Comparison of ENCODE assay signal across 15 cellular contexts in the genomic region with DNA sequence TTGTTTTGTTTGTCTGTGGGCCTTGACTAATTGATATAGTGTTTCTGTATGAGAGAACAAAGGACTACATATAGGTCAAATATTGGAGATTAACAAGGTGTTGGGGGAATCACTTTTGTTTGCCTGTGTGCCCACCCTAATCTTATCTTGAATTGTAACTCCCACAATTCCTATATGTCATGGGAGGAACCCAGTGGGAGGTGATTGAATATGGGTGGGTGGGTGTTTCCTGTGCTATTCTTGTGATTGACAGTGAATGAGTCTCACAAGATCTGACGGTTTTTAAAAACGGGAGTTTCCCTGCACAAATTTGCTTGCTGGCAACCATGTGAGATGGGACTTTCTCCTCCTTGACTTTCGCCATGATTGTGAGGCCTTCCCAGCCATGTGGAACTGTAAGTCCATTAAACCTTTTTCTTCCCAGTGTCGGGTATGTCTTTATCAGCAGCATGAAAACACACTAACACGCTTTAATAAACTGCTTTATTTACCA.
A peak's percentile ranks its signal among the peaks of the same experiment; 100 is the strongest.
DNase-seq lines count a peak whose midpoint lies in the region; ATAC-seq, FAIRE-seq and TF ChIP-seq lines count a peak whose summit lies in the region.
"Had no signal": no experiment of that assay in that cellular context is flagged by ENCODE, and none has a peak within 500 bp of the region (broad histone marks: within the 10 kb centered on the region; RNA-seq: fewer than 3 reads in every experiment).

No MANE protein-coding gene starts in this region.

- no peak for FAIRE-seq in H1 (lab: Jason Lieb, UNC)
- no peak for FAIRE-seq in H54 (lab: Jason Lieb, UNC)
- FAIRE-seq: HepG2 had no signal

- H2BK12ac ChIP-seq in H1 (ENCODE audit: low read depth, low read length): no peak overlapping the region
- no peak overlapping the region for H2BK12ac ChIP-seq in neuronal stem cell (ENCODE audit: low read length)

- peak; percentile 75 for DNase-seq in A673 (ENCODE audit: low spot score)
- DNase-seq in NCI-H146 treated with DMSO at 0.1 percent for 48 hours (lab: John Stamatoyannopoulos, UW; ENCODE audit: unreplicated experiment): peak; percentile 85
- DNase-seq in H1 (ENCODE audit: low read depth in 1 of 2, low spot score in 2 of 2): no peak
- no peak for DNase-seq in H54 (ENCODE audit: insufficient read length, low spot score)
- DNase-seq in neuronal stem cell (ENCODE audit: low spot score): no peak
- no peak for DNase-seq in brain microvascular endothelial cell
- DNase-seq in stomach: no peak
- DNase-seq: activated CD4-positive, alpha-beta T cell treated with anti-CD3 and anti-CD28 coated beads, Interleukin-2, amount 10 ng/mL, durations not matched to agents 24 days and 14 days; gastrocnemius medialis; GOT3; left cardiac atrium; stimulated activated CD4-positive, alpha-beta T cell treated with anti-CD3 and anti-CD28 coated beads, Interleukin-4, amount 100 ng/mL, for 4 hours had no signal

- no peak overlapping the region for H4K8ac ChIP-seq in H1 (ENCODE audit: extremely low read depth, insufficient read depth, low read length)
- H4K8ac ChIP-seq in neuronal stem cell (ENCODE audit: low read depth, low read length): no peak overlapping the region

- no peaks in the 10 kb centered on the region for H3K79me2 ChIP-seq in H1 (ENCODE audit: control insufficient read depth in 1 of 2, insufficient read depth in 2 of 2, low read length in 2 of 2)

- H4K20me1 ChIP-seq in H1 (replicated peaks in 1 of 2; ENCODE audit: control insufficient read depth in 1 of 2, insufficient read depth in 2 of 2, low read length in 2 of 2): no peaks in the 10 kb centered on the region

- H3K27ac ChIP-seq in A673 (ENCODE audit: low read depth, low read length, poor library complexity, severe bottlenecking): peak overlapping the region; percentile 88
- no peak overlapping the region for H3K27ac ChIP-seq in H1 (ENCODE audit: low read depth, low read length)
- no peak overlapping the region for H3K27ac ChIP-seq in neuronal stem cell (replicated peaks; ENCODE audit: low read length)
- H3K27ac ChIP-seq in brain microvascular endothelial cell: no peak overlapping the region
- no peak overlapping the region for H3K27ac ChIP-seq in stomach
- H3K27ac ChIP-seq: gastrocnemius medialis, RWPE1 had no signal

- peak; percentile 50 for ATAC-seq in GM19395 (IDR thresholded peaks at IDR 0.05; ENCODE audit: unreplicated experiment)
- ATAC-seq: gastrocnemius medialis, HepG2 had no signal

- no peak overlapping the region for H2BK20ac ChIP-seq in H1 (ENCODE audit: low read length)

- H4K5ac ChIP-seq in H1 (ENCODE audit: insufficient read length, low read depth, low read length): no peak overlapping the region

- BruUV-seq in A673 (replicated peaks; lab: Mats Ljungman, UMichigan): no TSS peak

- H3K36me3 ChIP-seq in A673 (ENCODE audit: insufficient read depth, low read length, poor library complexity, severe bottlenecking) (no peaks in the 10 kb centered on the region), H1 (ENCODE audit: control insufficient read depth in 2 of 4, insufficient read depth in 4 of 4, low read length in 3 of 4) (no peaks in the 10 kb centered on the region), neuronal stem cell (replicated peaks in 1 of 2; ENCODE audit: control insufficient read depth in 2 of 2, insufficient read depth in 2 of 2, low read length in 2 of 2) (no peaks in the 10 kb centered on the region), brain microvascular endothelial cell (replicated peaks) (no peaks in the 10 kb centered on the region), stomach (no peaks in the 10 kb centered on the region)
- H3K36me3 ChIP-seq: gastrocnemius medialis had no signal

- H3K4me2 ChIP-seq in H1 (ENCODE audit: insufficient read depth in 1 of 2, low read depth in 2 of 2, low read length in 2 of 2): no peak overlapping the region
- no peak overlapping the region for H3K4me2 ChIP-seq in neuronal stem cell (ENCODE audit: insufficient read depth, low read length, poor library complexity, severe bottlenecking)

- H3K27me3 ChIP-seq in A673 (replicated peaks; ENCODE audit: insufficient read depth, low read depth, low read length, poor library complexity) (no peaks in the 10 kb centered on the region), H1 (replicated peaks in 1 of 4; ENCODE audit: control insufficient read depth in 3 of 4, extremely low read depth in 1 of 4, insufficient read depth in 3 of 4, low read length in 3 of 4) (no peaks in the 10 kb centered on the region), neuronal stem cell (ENCODE audit: control insufficient read depth in 3 of 3, insufficient read depth in 3 of 3, low read depth in 1 of 3, low read length in 3 of 3) (no peaks in the 10 kb centered on the region), brain microvascular endothelial cell (replicated peaks) (no peaks in the 10 kb centered on the region), stomach (no peaks in the 10 kb centered on the region)
- H3K27me3 ChIP-seq: gastrocnemius medialis had no signal

- no peak overlapping the region for H4K91ac ChIP-seq in H1 (replicated peaks; ENCODE audit: insufficient read length, low read length)
- H4K91ac ChIP-seq in neuronal stem cell (ENCODE audit: low read depth, low read length, poor library complexity): no peak overlapping the region

- H3K4me1 ChIP-seq in A673 (ENCODE audit: insufficient read depth, low read length, poor library complexity, severe bottlenecking) (peaks cover 35% of the 10 kb centered on the region), H1 (replicated peaks in 1 of 4; ENCODE audit: control insufficient read depth in 3 of 4, insufficient read depth in 4 of 4, low read length in 3 of 4) (no peaks in the 10 kb centered on the region), neuronal stem cell (ENCODE audit: control insufficient read depth in 2 of 2, insufficient read depth in 1 of 2, low read depth in 1 of 2, low read length in 2 of 2) (peaks cover 0 to 5% of the 10 kb centered on the region in 2 donors), stomach (no peaks in the 10 kb centered on the region)

- H2BK120ac ChIP-seq in H1 (replicated peaks; ENCODE audit: low read depth, low read length): no peak overlapping the region
- no peak overlapping the region for H2BK120ac ChIP-seq in neuronal stem cell (ENCODE audit: low read depth, low read length)

- in situ Hi-C loops in brain microvascular endothelial cell (cut with HindIII; ENCODE audit: low pct_ligation_motif_present, low sequenced_read_pairs): no loop called here

- H2AFZ ChIP-seq in H1 (ENCODE audit: low read length) (0 out of 2 replicates have a peak overlapping the region, but pooled peaks have one; percentile 43), neuronal stem cell (ENCODE audit: low read length) (no peak overlapping the region)

- H3K4ac ChIP-seq in H1 (replicated peaks; ENCODE audit: insufficient read length, low read depth, low read length): no peak overlapping the region
- H3K4ac ChIP-seq in neuronal stem cell (ENCODE audit: low read length): no peak overlapping the region

- no peak overlapping the region for H3K18ac ChIP-seq in H1 (ENCODE audit: extremely low read depth, low read length)
- no peak overlapping the region for H3K18ac ChIP-seq in neuronal stem cell (ENCODE audit: low read length)

- no peaks in the 10 kb centered on the region for H3K23me2 ChIP-seq in H1 (ENCODE audit: low read depth, low read length)

- POLR2A ChIA-PET in A673 (lab: Charles Lee; ENCODE audit: low non-redundant PET) (no interaction called here), H1 (lab: Charles Lee; ENCODE audit: partially characterized antibody) (no interaction called here)

- H3K56ac ChIP-seq in H1 (replicated peaks; ENCODE audit: insufficient read length, low read depth, low read length): no peak overlapping the region

- no peak for TF ChIP-seq CTCF in A673 (conservative IDR thresholded peaks at IDR 0.05; ENCODE audit: low read depth, low read length)
- no peak for TF ChIP-seq CTCF in H1 (IDR thresholded peaks at IDR 0.05; ENCODE audit: control extremely low read depth in 1 of 3, insufficient read depth in 1 of 3, low read depth in 1 of 3, low read length in 3 of 3)
- TF ChIP-seq CTCF in brain microvascular endothelial cell (IDR thresholded peaks at IDR 0.05; ENCODE audit: low read depth, low read length, missing control alignments): no peak
- TF ChIP-seq CTCF in stomach (IDR thresholded peaks at IDR 0.05): no peak

- TF ChIP-seq EP300 in H1 (IDR thresholded peaks at IDR 0.05; ENCODE audit: borderline replicate concordance in 1 of 2, low read depth in 2 of 2, low read length in 2 of 2) (no peak), stomach (IDR thresholded peaks at IDR 0.05) (no peak)

- H3K14ac ChIP-seq in H1 (ENCODE audit: insufficient read length) (no peak overlapping the region), neuronal stem cell (ENCODE audit: low read length) (no peak overlapping the region)

- H3K4me3 ChIP-seq in A673 (ENCODE audit: low read depth, low read length, poor library complexity, severe bottlenecking) (no peak overlapping the region), H1 (ENCODE audit: extremely low read depth in 1 of 4, insufficient read depth in 2 of 4, low read depth in 3 of 4, low read length in 4 of 4) (no peak overlapping the region), neuronal stem cell (ENCODE audit: low read length in 2 of 2) (no peak overlapping the region), brain microvascular endothelial cell (ENCODE audit: low read depth, low read length) (no peak overlapping the region), stomach (no peak overlapping the region)
- H3K4me3 ChIP-seq: gastrocnemius medialis had no signal

- CTCF ChIA-PET in A673 (lab: Charles Lee) (interaction anchor here (1.1 kb wide), 1 partner anchor 29 kb away, joined by 3 read pairs; no protein-coding TSS in a partner anchor), H1 (lab: Charles Lee; ENCODE audit: partially characterized antibody) (no interaction called here)

- WGBS in H1 (ENCODE audit: extremely low coverage in 1 of 2, insufficient coverage in 1 of 2, insufficient read length in 1 of 2, insufficient replicate concordance in 2 of 2, low coverage in 1 of 2, low lambda C conversion rate in 2 of 2, missing lambda C conversion rate in 1 of 2), 2 experiments: 94% methylated on average over 5 of the region's 5 CpGs; no CpG with 5 or more reads in 1 of the 2 experiments
- WGBS in neuronal stem cell (ENCODE audit: extremely low coverage in 2 of 2, insufficient read length in 2 of 2, insufficient replicate concordance in 1 of 2), 2 donors: no CpG with 5 or more reads among the region's 5 CpGs
- WGBS in stomach, 5 donors: 75 to 90% (median 87%) methylated on average over 5 of the region's 5 CpGs

- no peaks in the 10 kb centered on the region for H3K9me3 ChIP-seq in A673 (ENCODE audit: low read depth, low read length, poor library complexity, severe bottlenecking)
- no peaks in the 10 kb centered on the region for H3K9me3 ChIP-seq in H1 (ENCODE audit: insufficient read depth in 2 of 2, low read depth in 1 of 2, low read length in 1 of 2)
- H3K9me3 ChIP-seq in neuronal stem cell (replicated peaks in 1 of 2; ENCODE audit: control insufficient read depth in 2 of 2, insufficient read depth in 1 of 2, low read depth in 1 of 2, low read length in 2 of 2): no peaks in the 10 kb centered on the region
- H3K9me3 ChIP-seq in stomach: no peaks in the 10 kb centered on the region
- H3K9me3 ChIP-seq: gastrocnemius medialis had no signal

- H3K79me1 ChIP-seq in H1 (ENCODE audit: low read depth, low read length) (no peaks in the 10 kb centered on the region), neuronal stem cell (ENCODE audit: low read depth, low read length) (no peaks in the 10 kb centered on the region)

- TF ChIP-seq RAD21 in H1 (IDR thresholded peaks at IDR 0.05 in 1 of 2, conservative IDR thresholded peaks at IDR 0.05 in 1 of 2; ENCODE audit: low read depth in 2 of 2, low read length in 2 of 2): no peak

- H2BK15ac ChIP-seq in H1 (ENCODE audit: low read length): no peak overlapping the region
- no peak overlapping the region for H2BK15ac ChIP-seq in neuronal stem cell (ENCODE audit: low read length)

- H3K23ac ChIP-seq in H1 (ENCODE audit: insufficient read length) (no peak overlapping the region), neuronal stem cell (ENCODE audit: low read depth, low read length, poor library complexity) (no peak overlapping the region)

- H2AK5ac ChIP-seq in H1 (ENCODE audit: low read depth, low read length): no peak overlapping the region
- H2AK5ac ChIP-seq in neuronal stem cell (ENCODE audit: low read depth, low read length): no peak overlapping the region

- no peak overlapping the region for H2BK5ac ChIP-seq in H1 (ENCODE audit: low read depth, low read length)
- no peak overlapping the region for H2BK5ac ChIP-seq in neuronal stem cell (ENCODE audit: low read length)

- H3K9ac ChIP-seq in H1 (replicated peaks in 1 of 4; ENCODE audit: extremely low read depth in 1 of 4, low read depth in 3 of 4, low read length in 3 of 4) (no peak overlapping the region), neuronal stem cell (ENCODE audit: low read depth, low read length, poor library complexity) (no peak overlapping the region)

- TF ChIP-seq POLR2A in H1 (IDR thresholded peaks at IDR 0.05; ENCODE audit: control extremely low read depth in 1 of 2, low read depth in 2 of 2, low read length in 2 of 2): no peak
- TF ChIP-seq POLR2A in H54 (IDR thresholded peaks at IDR 0.05; ENCODE audit: low read depth, low read length): no peak
- no peak for TF ChIP-seq POLR2A in stomach (IDR thresholded peaks at IDR 0.05)

- intact Hi-C loops in A673 (cut with micrococcal nuclease; ENCODE audit: unreplicated experiment) (no loop called here), stomach (cut with DNase I; ENCODE audit: low total_unique reads) (no loop called here)

Comparison
In these comparisons a context has a peak if more than half of its experiments do, and no peak if none do; other contexts are left out.
1. DNase-seq: peak in A673 (single experiment) and NCI-H146 treated with DMSO at 0.1 percent for 48 hours (single experiment); none in H1 (0 of 2), H54 (single experiment), neuronal stem cell (single experiment), brain microvascular endothelial cell (single experiment) and stomach (single experiment).